ENCODE assay signal across 8 cellular contexts in genomic region chrX:87664381-87664780, GRCh38.
DNase-seq lines count a peak whose midpoint lies in the region; TF ChIP-seq lines count a peak whose summit lies in the region.

No MANE protein-coding gene starts in this region.

- intact Hi-C loops in esophagus squamous epithelium (cut with DNase I): no loop called here

- H3K4me3 Mint-ChIP-seq in brain (no peak overlapping the region), mesothelial cell of epicardium (no peak overlapping the region)

- H3K27ac Mint-ChIP-seq in brain (no peak overlapping the region), mesothelial cell of epicardium (no peak overlapping the region)

- no peaks in the 10 kb centered on the region for H3F3A ChIP-seq in Loucy (ENCODE audit: low read depth)

- DNase-seq in GM12864 (ENCODE audit: low read depth): no peak
- DNase-seq in mesothelial cell of epicardium (ENCODE audit: low spot score in 2 of 2, unreplicated experiment in 2 of 2): no peak
- no peak for DNase-seq in esophagus squamous epithelium (lab: John Stamatoyannopoulos, UW)
- no peak for DNase-seq in stimulated activated CD4-positive, alpha-beta T cell treated with anti-CD3 and anti-CD28 coated beads, Interleukin-2, amount 100 ng/mL, for 24 hours
- DNase-seq in DMS153 treated with DMSO at 0.1 percent for 48 hours (lab: John Stamatoyannopoulos, UW; ENCODE audit: unreplicated experiment): no peak
- DNase-seq in foreskin melanocyte: no peak

- no peak overlapping the region for H3K4me3 ChIP-seq in GM12864 (ENCODE audit: low read depth, low read length)
- no peak overlapping the region for H3K4me3 ChIP-seq in Loucy (ENCODE audit: low read length, poor library complexity, severe bottlenecking)
- no peak overlapping the region for H3K4me3 ChIP-seq in esophagus squamous epithelium

- TF ChIP-seq CTCF in GM12864 (IDR thresholded peaks at IDR 0.05; ENCODE audit: low read depth, low read length, missing control alignments) (peak; percentile 2), Loucy (conservative IDR thresholded peaks at IDR 0.05; ENCODE audit: low read length) (peak; percentile 48), brain (conservative IDR thresholded peaks at IDR 0.05) (peak; percentile 80 to 88), mesothelial cell of epicardium (IDR thresholded peaks at IDR 0.05; ENCODE audit: unreplicated experiment) (peak; percentile 82), esophagus squamous epithelium (IDR thresholded peaks at IDR 0.05) (peak in 3 of 6 experiments; percentile 17 to 37 (median 23))

- no peak overlapping the region for H3K9ac ChIP-seq in Loucy (ENCODE audit: low read depth, low read length, poor library complexity, severe bottlenecking)

- H3K27me3 Mint-ChIP-seq in brain (no peaks in the 10 kb centered on the region), mesothelial cell of epicardium (ENCODE audit: low read depth) (no peaks in the 10 kb centered on the region)

- H3K4me1 ChIP-seq in Loucy (ENCODE audit: insufficient read depth, low read length, poor library complexity, severe bottlenecking) (no peaks in the 10 kb centered on the region), esophagus squamous epithelium (no peaks in the 10 kb centered on the region)

- no peak for TF ChIP-seq POLR2A in esophagus squamous epithelium (IDR thresholded peaks at IDR 0.05)

- no peak overlapping the region for H3K27ac ChIP-seq in esophagus squamous epithelium

- H4K20me1 ChIP-seq in Loucy (ENCODE audit: insufficient read depth, low read length, poor library complexity, severe bottlenecking): no peaks in the 10 kb centered on the region

- no peaks in the 10 kb centered on the region for H3K79me2 ChIP-seq in Loucy (ENCODE audit: insufficient read depth, low read length)

- H3K4me2 ChIP-seq in Loucy (ENCODE audit: low read depth, low read length, poor library complexity, severe bottlenecking): no peak overlapping the region

- no peaks in the 10 kb centered on the region for H3K9me2 ChIP-seq in Loucy (replicated peaks; ENCODE audit: low read depth, low read length)

- no peaks in the 10 kb centered on the region for H3K9me3 Mint-ChIP-seq in brain
- H3K9me3 Mint-ChIP-seq in mesothelial cell of epicardium: no peaks in the 10 kb centered on the region

- no peaks in the 10 kb centered on the region for H3K27me3 ChIP-seq in Loucy (ENCODE audit: insufficient read depth, low read length, poor library complexity, severe bottlenecking)
- no peaks in the 10 kb centered on the region for H3K27me3 ChIP-seq in esophagus squamous epithelium

- H2AFZ ChIP-seq in Loucy (ENCODE audit: low read length): no peak overlapping the region

- WGBS in esophagus squamous epithelium, 2 donors: 8 to 11% methylated on average over 2 of the region's 2 CpGs

- H3K4me1 Mint-ChIP-seq in brain: no peaks in the 10 kb centered on the region
- peaks cover 4% of the 10 kb centered on the region for H3K4me1 Mint-ChIP-seq in mesothelial cell of epicardium

- H3K36me3 ChIP-seq in Loucy (ENCODE audit: insufficient read depth, low read length) (no peaks in the 10 kb centered on the region), esophagus squamous epithelium (no peaks in the 10 kb centered on the region)

- H3K9me3 ChIP-seq in Loucy (ENCODE audit: insufficient read depth, low read depth, low read length): no peaks in the 10 kb centered on the region
- H3K9me3 ChIP-seq in esophagus squamous epithelium: no peaks in the 10 kb centered on the region

- no peaks in the 10 kb centered on the region for H3K36me3 Mint-ChIP-seq in brain
- H3K36me3 Mint-ChIP-seq in mesothelial cell of epicardium: no peaks in the 10 kb centered on the region
